ENCODE assay signal across 8 cellular contexts in genomic region chr10:31101123-31101522, GRCh38.
DNase-seq lines count a peak whose midpoint lies in the region; ATAC-seq lines count a peak whose summit lies in the region.

No MANE protein-coding gene starts in this region.

- H3K4me1 Mint-ChIP-seq in stimulated activated effector memory CD8-positive, alpha-beta T cell treated with anti-CD3 and anti-CD28 coated beads, Interleukin-12 subunit alpha, Interleukin-12 subunit beta, amount 100 ng/mL, for 72 hours: peaks cover 28% of the 10 kb centered on the region

- peak overlapping the region; percentile 71 for H3K27ac Mint-ChIP-seq in stimulated activated effector memory CD8-positive, alpha-beta T cell treated with anti-CD3 and anti-CD28 coated beads, Interleukin-12 subunit alpha, Interleukin-12 subunit beta, amount 100 ng/mL, for 72 hours

- H3K4me3 Mint-ChIP-seq in stimulated activated effector memory CD8-positive, alpha-beta T cell treated with anti-CD3 and anti-CD28 coated beads, Interleukin-12 subunit alpha, Interleukin-12 subunit beta, amount 100 ng/mL, for 72 hours: peak overlapping the region; percentile 44

- peak; percentile 73 for DNase-seq in activated CD8-positive, alpha-beta memory T cell treated with anti-CD3 and anti-CD28 coated beads for 24 hours
- DNase-seq in glomerular visceral epithelial cell (ENCODE audit: extremely low spot score): peak; percentile 92
- DNase-seq in stimulated activated effector memory CD8-positive, alpha-beta T cell treated with anti-CD3 and anti-CD28 coated beads, Interleukin-12 subunit alpha, Interleukin-12 subunit beta, amount 100 ng/mL, for 72 hours (ENCODE audit: low spot score in 2 of 2): peak; percentile 31 to 81
- DNase-seq in OCI-M1 (lab: John Stamatoyannopoulos, UW): no peak
- no peak for DNase-seq in iPS-NIHi7 (ENCODE audit: extremely low spot score)
- no peak for DNase-seq in epidermal melanocyte (ENCODE audit: insufficient read length, low spot score)

- no peaks in the 10 kb centered on the region for H3K9me3 Mint-ChIP-seq in stimulated activated effector memory CD8-positive, alpha-beta T cell treated with anti-CD3 and anti-CD28 coated beads, Interleukin-12 subunit alpha, Interleukin-12 subunit beta, amount 100 ng/mL, for 72 hours

- no peaks in the 10 kb centered on the region for H3K36me3 Mint-ChIP-seq in stimulated activated effector memory CD8-positive, alpha-beta T cell treated with anti-CD3 and anti-CD28 coated beads, Interleukin-12 subunit alpha, Interleukin-12 subunit beta, amount 100 ng/mL, for 72 hours

- ATAC-seq in GM18907 (IDR thresholded peaks at IDR 0.05; ENCODE audit: unreplicated experiment) (peak; percentile 79), HG03354 (IDR thresholded peaks at IDR 0.05; ENCODE audit: poor library complexity, severe bottlenecking, unreplicated experiment) (peak; percentile 80)
- ATAC-seq in stimulated activated effector memory CD8-positive, alpha-beta T cell treated with anti-CD3 and anti-CD28 coated beads, Interleukin-12 subunit alpha, Interleukin-12 subunit beta, amount 100 ng/mL, for 72 hours: peak; percentile 99

Comparison
In these comparisons a context has a peak if more than half of its experiments do, and no peak if none do; other contexts are left out.
1. DNase-seq: peak in activated CD8-positive, alpha-beta memory T cell treated with anti-CD3 and anti-CD28 coated beads for 24 hours (single experiment), glomerular visceral epithelial cell (single experiment) and stimulated activated effector memory CD8-positive, alpha-beta T cell treated with anti-CD3 and anti-CD28 coated beads, Interleukin-12 subunit alpha, Interleukin-12 subunit beta, amount 100 ng/mL, for 72 hours (2 of 2); none in OCI-M1 (single experiment), iPS-NIHi7 (single experiment) and epidermal melanocyte (single experiment).
2. Peak in every context shown above with its lines, with median percentiles within 50 percentile points of each other: ATAC-seq.